ENCODE assay signal across 14 cellular contexts in genomic region chr19:3099347-3100145, GRCh38. TPM values are rescaled to one million over a fixed set of nuclear protein-coding genes. Genes with fewer than 3 reads are reported as not detected.
DNase-seq lines count a peak whose midpoint lies in the region; ATAC-seq, FAIRE-seq and TF ChIP-seq lines count a peak whose summit lies in the region.
"Had no signal": no experiment of that assay in that cellular context is flagged by ENCODE, and none has a peak within 500 bp of the region (broad histone marks: within the 10 kb centered on the region; RNA-seq: fewer than 3 reads in every experiment).

No MANE protein-coding gene starts in this region.

- DNase-seq in 8988T (peak; percentile 13), H1 (ENCODE audit: low read depth in 1 of 2, low spot score in 2 of 2) (peak in 1 of 2 experiments; percentile 43), pancreas (peak in 1 of 6 donors; percentile 53), AG08395 (ENCODE audit: low spot score) (no peak), Calu3 (no peak)
- DNase-seq: brain microvascular endothelial cell; natural killer cell; NCI-H748 treated with DMSO at 0.1 percent for 48 hours; stimulated activated CD4-positive, alpha-beta T cell treated with anti-CD3 and anti-CD28 coated beads, Interleukin-4, amount 100 ng/mL, for 1 hour had no signal

- no TSS peak for BruUV-seq in Calu3 (replicated peaks; lab: Mats Ljungman, UMichigan)

- peaks cover 11 to 22% (median 22%) of the 10 kb centered on the region in 3 donors for H3K4me1 Mint-ChIP-seq in IgD-negative memory B cell
- no peaks in the 10 kb centered on the region for H3K4me1 Mint-ChIP-seq in Calu3 (ENCODE audit: low read depth, unreplicated experiment)

- H2BK15ac ChIP-seq in H1 (ENCODE audit: low read length) = no peak overlapping the region

- FAIRE-seq in H1 (lab: Jason Lieb, UNC) (no peak), pancreas (lab: Jason Lieb, UNC) (no peak)
- FAIRE-seq: GM12892 had no signal

- peaks cover 13% of the 10 kb centered on the region; the same call in 1 of the 2 replicates for H3K23me2 ChIP-seq in H1 (ENCODE audit: low read depth, low read length)

- H4K8ac ChIP-seq in H1 (ENCODE audit: extremely low read depth, insufficient read depth, low read length) = peak overlapping the region; percentile 51; the same call in 1 of the 2 replicates

- WGBS in H1 (ENCODE audit: extremely low coverage in 1 of 2, insufficient coverage in 1 of 2, insufficient read length in 1 of 2, insufficient replicate concordance in 2 of 2, low coverage in 1 of 2, low lambda C conversion rate in 2 of 2, missing lambda C conversion rate in 1 of 2), 2 experiments = 91% methylated on average over 28 of the region's 29 CpGs; no CpG with 5 or more reads in 1 of the 2 experiments
- WGBS in pancreas, 2 donors = 83 to 86% methylated on average over 29 of the region's 29 CpGs

- peaks cover 16 to 48% of the 10 kb centered on the region in 2 experiments for H4K20me1 ChIP-seq in H1 (replicated peaks in 1 of 2; ENCODE audit: control insufficient read depth in 1 of 2, insufficient read depth in 2 of 2, low read length in 2 of 2)

- H3K36me3 ChIP-seq in H1 (ENCODE audit: control insufficient read depth in 2 of 4, insufficient read depth in 4 of 4, low read length in 3 of 4) = no peaks in the 10 kb centered on the region
- H3K36me3 ChIP-seq in pancreas = no peaks in the 10 kb centered on the region
- H3K36me3 ChIP-seq: brain microvascular endothelial cell had no signal

- TF ChIP-seq CTCF in H1 (IDR thresholded peaks at IDR 0.05; ENCODE audit: control extremely low read depth in 1 of 3, insufficient read depth in 1 of 3, low read depth in 1 of 3, low read length in 3 of 3) (no peak), pancreas (IDR thresholded peaks at IDR 0.05) (no peak), Calu3 (IDR thresholded peaks at IDR 0.05; ENCODE audit: unreplicated experiment) (no peak)

- H2BK5ac ChIP-seq in H1 (ENCODE audit: low read depth, low read length) = no peak overlapping the region

- H3K27ac ChIP-seq in H1 (ENCODE audit: low read depth, low read length) (no peak overlapping the region), pancreas (peak overlapping the region in 3 of 4 donors; percentile 35 to 78 (median 62))
- H3K27ac ChIP-seq: KMS-11 had no signal

- H3K14ac ChIP-seq in H1 (ENCODE audit: insufficient read length) = no peak overlapping the region

- peak overlapping the region in 3 of 4 donors; percentile 49 to 84 (median 56) for H3K4me3 Mint-ChIP-seq in IgD-negative memory B cell
- H3K4me3 Mint-ChIP-seq in Calu3 (ENCODE audit: low read depth, unreplicated experiment) = no peak overlapping the region
- H3K4me3 Mint-ChIP-seq: natural killer cell had no signal

- peaks cover 3 to 18% (median 15%) of the 10 kb centered on the region in 4 experiments; a peak in 6 of 7 replicates for H3K4me1 ChIP-seq in H1 (replicated peaks in 1 of 4; ENCODE audit: control insufficient read depth in 3 of 4, insufficient read depth in 4 of 4, low read length in 3 of 4)
- H3K4me1 ChIP-seq in pancreas = peaks cover 28 to 45% (median 35%) of the 10 kb centered on the region in 3 donors

- no peak overlapping the region for H4K5ac ChIP-seq in H1 (ENCODE audit: insufficient read length, low read depth, low read length)

- H2AFZ ChIP-seq in H1 (ENCODE audit: low read length) = no peak overlapping the region

- no peak overlapping the region for H3K23ac ChIP-seq in H1 (ENCODE audit: insufficient read length)

- POLR2A ChIA-PET in H1 (lab: Charles Lee; ENCODE audit: partially characterized antibody) = interaction anchor here (1.8 kb wide), 1 partner anchor 7 kb away, joined by 3 read pairs; no protein-coding TSS in a partner anchor

- H2AK5ac ChIP-seq in H1 (ENCODE audit: low read depth, low read length) = no peak overlapping the region

- H2BK120ac ChIP-seq in H1 (replicated peaks; ENCODE audit: low read depth, low read length) = no peak overlapping the region

- H3K56ac ChIP-seq in H1 (replicated peaks; ENCODE audit: insufficient read length, low read depth, low read length) = no peak overlapping the region

- H3K79me2 ChIP-seq in H1 (ENCODE audit: control insufficient read depth in 1 of 2, insufficient read depth in 2 of 2, low read length in 2 of 2) = peaks cover 2 to 78% of the 10 kb centered on the region in 2 experiments; a peak in 3 of 4 replicates

- H3K4ac ChIP-seq in H1 (replicated peaks; ENCODE audit: insufficient read length, low read depth, low read length) = no peak overlapping the region

- H3K27me3 ChIP-seq in H1 (replicated peaks in 1 of 4; ENCODE audit: control insufficient read depth in 3 of 4, extremely low read depth in 1 of 4, insufficient read depth in 3 of 4, low read length in 3 of 4) (no peaks in the 10 kb centered on the region), pancreas (no peaks in the 10 kb centered on the region)
- H3K27me3 ChIP-seq: brain microvascular endothelial cell had no signal

- no peak overlapping the region for H3K18ac ChIP-seq in H1 (ENCODE audit: extremely low read depth, low read length)

- H3K36me3 Mint-ChIP-seq in IgD-negative memory B cell = no peaks in the 10 kb centered on the region
- H3K36me3 Mint-ChIP-seq in Calu3 (ENCODE audit: insufficient read depth, unreplicated experiment) = peaks cover 18% of the 10 kb centered on the region
- H3K36me3 Mint-ChIP-seq: natural killer cell had no signal

- no peak overlapping the region for H2BK20ac ChIP-seq in H1 (ENCODE audit: low read length)

- peaks cover 8% of the 10 kb centered on the region for H3K79me1 ChIP-seq in H1 (ENCODE audit: low read depth, low read length)

- no peak overlapping the region for H3K4me2 ChIP-seq in H1 (ENCODE audit: insufficient read depth in 1 of 2, low read depth in 2 of 2, low read length in 2 of 2)
- H3K4me2 ChIP-seq: KMS-11 had no signal

- no peak overlapping the region for H3K9ac ChIP-seq in H1 (replicated peaks in 1 of 4; ENCODE audit: extremely low read depth in 1 of 4, low read depth in 3 of 4, low read length in 3 of 4)
- H3K9ac ChIP-seq: KMS-11 had no signal

- intact Hi-C loops in pancreas (cut with DNase I) = loop anchor here in 1 of 3 donors (10.0 kb wide), 1 partner anchor 135 kb away; no protein-coding TSS in a partner anchor
- intact Hi-C loops in Calu3 (cut with micrococcal nuclease; ENCODE audit: unreplicated experiment) = no loop called here

- ATAC-seq in pancreas (no peak), GM19467 (IDR thresholded peaks at IDR 0.05; ENCODE audit: unreplicated experiment) (no peak), HG02870 (IDR thresholded peaks at IDR 0.05; ENCODE audit: unreplicated experiment) (no peak)

- H3K4me3 ChIP-seq in H1 (ENCODE audit: extremely low read depth in 1 of 4, insufficient read depth in 2 of 4, low read depth in 3 of 4, low read length in 4 of 4) (no peak overlapping the region), pancreas (peak overlapping the region in 1 of 4 donors; percentile 94)

- H4K91ac ChIP-seq in H1 (replicated peaks; ENCODE audit: insufficient read length, low read length) = no peak overlapping the region

- no peak for TF ChIP-seq EP300 in H1 (IDR thresholded peaks at IDR 0.05; ENCODE audit: borderline replicate concordance in 1 of 2, low read depth in 2 of 2, low read length in 2 of 2)

- TF ChIP-seq POLR2A in H1 (IDR thresholded peaks at IDR 0.05; ENCODE audit: control extremely low read depth in 1 of 2, low read depth in 2 of 2, low read length in 2 of 2) = no peak

- peak overlapping the region; percentile 6 to 71 (median 39) for H3K27ac Mint-ChIP-seq in IgD-negative memory B cell
- H3K27ac Mint-ChIP-seq in Calu3 (ENCODE audit: unreplicated experiment) = no peak overlapping the region
- H3K27ac Mint-ChIP-seq: natural killer cell had no signal

- H3K9me3 Mint-ChIP-seq in IgD-negative memory B cell (no peaks in the 10 kb centered on the region), Calu3 (ENCODE audit: low read depth, unreplicated experiment) (no peaks in the 10 kb centered on the region)
- H3K9me3 Mint-ChIP-seq: natural killer cell had no signal

- CTCF ChIA-PET in H1 (lab: Charles Lee; ENCODE audit: partially characterized antibody) = interaction anchor here (0.8 to 20.0 kb wide), 7 partner anchors 8 to 139 kb away, joined by 3 to 339 read pairs (median 4); no protein-coding TSS in a partner anchor
- CTCF ChIA-PET in Calu3 (lab: Charles Lee) = no interaction called here

- H2BK12ac ChIP-seq in H1 (ENCODE audit: low read depth, low read length) = no peak overlapping the region

- H3K27me3 Mint-ChIP-seq in IgD-negative memory B cell (peaks cover 18% of the 10 kb centered on the region), Calu3 (ENCODE audit: unreplicated experiment) (no peaks in the 10 kb centered on the region)

- no peak for TF ChIP-seq RAD21 in H1 (IDR thresholded peaks at IDR 0.05 in 1 of 2, conservative IDR thresholded peaks at IDR 0.05 in 1 of 2; ENCODE audit: low read depth in 2 of 2, low read length in 2 of 2)

- H3K9me3 ChIP-seq in H1 (ENCODE audit: insufficient read depth in 2 of 2, low read depth in 1 of 2, low read length in 1 of 2) = no peaks in the 10 kb centered on the region
- no peaks in the 10 kb centered on the region for H3K9me3 ChIP-seq in pancreas

RNA-seq across cellular contexts. Expression of gene GNA11, which starts 5.4 kb away (rescaled TPM):
- polyA plus RNA-seq in IgD-negative memory B cell (0.30 TPM), H1 (2011; rRNA removed) (6.2 and 13.6 TPM in 2 replicates), pancreas (10 to 100 TPM; 25.6 to 28.4 TPM)
- total RNA-seq in H1 (2021; fragmentation: NEBNext Ultra II Directional; extraction: Animal tissue kit (Norgen Biotek cat#: 25700)) = 19.9 and 21.1 TPM in 2 replicates
- polyA plus RNA-seq in H1 (2011; cell fraction: cytosol; rRNA removed) = 10.8 TPM
- polyA plus RNA-seq in H1 (2011; cell fraction: nucleus; rRNA removed) = 19.0 TPM
- polyA plus RNA-seq in H1 (2012, experiment 1 of 2) = 13.5 to 20.6 TPM (median 17.0 TPM) in 4 replicates
- 13.5 TPM for polyA plus RNA-seq in H1 (2012, experiment 2 of 2)
- polyA plus RNA-seq in H1 (2013, experiment 1 of 2) = 18.3 TPM
- polyA plus RNA-seq in H1 (2013, experiment 2 of 2) = 17.5 TPM
- polyA minus RNA-seq in H1 (2011; rRNA and poly(A)+ RNA removed) = 4.9 and 7.8 TPM in 2 replicates
- 10.4 TPM for polyA minus RNA-seq in H1 (2011; cell fraction: cytosol; rRNA and poly(A)+ RNA removed)
- polyA minus RNA-seq in H1 (2011; cell fraction: nucleus; rRNA and poly(A)+ RNA removed) = 6.6 TPM
- total RNA-seq in pancreas (10 to 100 TPM; 17.4 to 28.0 (median 23.6) TPM), Calu3 (2022) (37.7 and 41.4 TPM in 2 replicates)

RNA-seq across cellular contexts. Expression of gene GNA15, which starts 36.3 kb away (rescaled TPM):
- not detected for polyA plus RNA-seq in IgD-negative memory B cell
- 0.25 and 0.26 TPM in 2 replicates for total RNA-seq in H1 (2021; fragmentation: NEBNext Ultra II Directional; extraction: Animal tissue kit (Norgen Biotek cat#: 25700))
- 0.36 and 0.45 TPM in 2 replicates for polyA plus RNA-seq in H1 (2011; rRNA removed)
- polyA plus RNA-seq in H1 (2011; cell fraction: cytosol; rRNA removed) = 0.61 TPM
- 0.16 TPM for polyA plus RNA-seq in H1 (2011; cell fraction: nucleus; rRNA removed)
- polyA plus RNA-seq in H1 (2012, experiment 1 of 2) = 0.13 to 0.46 TPM (median 0.29 TPM) in 3 of 4 replicates, not detected in the other
- polyA plus RNA-seq in H1 (2012, experiment 2 of 2) = 0.14 TPM
- 0.36 TPM for polyA plus RNA-seq in H1 (2013, experiment 1 of 2)
- 0.40 TPM for polyA plus RNA-seq in H1 (2013, experiment 2 of 2)
- polyA minus RNA-seq in H1 (2011; rRNA and poly(A)+ RNA removed) = 0.07 and 0.13 TPM in 2 replicates
- not detected for polyA minus RNA-seq in H1 (2011; cell fraction: cytosol; rRNA and poly(A)+ RNA removed)
- polyA minus RNA-seq in H1 (2011; cell fraction: nucleus; rRNA and poly(A)+ RNA removed) = not detected
- total RNA-seq in pancreas = 1 to 10 TPM in 3 of 6 donors, under 1 TPM in 3; 0.19 to 3.0 (median 0.83) TPM
- 1 to 10 TPM; 1.3 to 2.4 TPM for polyA plus RNA-seq in pancreas
- total RNA-seq in Calu3 (2022) = 5.9 and 6.5 TPM in 2 replicates

RNA-seq across cellular contexts. Expression of gene TLE5, which starts 37.3 kb away (rescaled TPM):
- polyA plus RNA-seq in IgD-negative memory B cell = 443 TPM
- total RNA-seq in H1 (2021; fragmentation: NEBNext Ultra II Directional; extraction: Animal tissue kit (Norgen Biotek cat#: 25700)) = 187 and 197 TPM in 2 replicates
- 285 and 392 TPM in 2 replicates for polyA plus RNA-seq in H1 (2011; rRNA removed)
- polyA plus RNA-seq in H1 (2011; cell fraction: cytosol; rRNA removed) = 228 TPM
- polyA plus RNA-seq in H1 (2011; cell fraction: nucleus; rRNA removed) = 492 TPM
- 186 to 340 TPM (median 248 TPM) in 4 replicates for polyA plus RNA-seq in H1 (2012, experiment 1 of 2)
- 326 TPM for polyA plus RNA-seq in H1 (2012, experiment 2 of 2)
- polyA plus RNA-seq in H1 (2013, experiment 1 of 2) = 164 TPM
- 162 TPM for polyA plus RNA-seq in H1 (2013, experiment 2 of 2)
- 155 and 179 TPM in 2 replicates for polyA minus RNA-seq in H1 (2011; rRNA and poly(A)+ RNA removed)
- 203 TPM for polyA minus RNA-seq in H1 (2011; cell fraction: cytosol; rRNA and poly(A)+ RNA removed)
- 91.6 TPM for polyA minus RNA-seq in H1 (2011; cell fraction: nucleus; rRNA and poly(A)+ RNA removed)
- 100 to 1,000 TPM; 165 to 250 (median 204) TPM for total RNA-seq in pancreas
- polyA plus RNA-seq in pancreas = 100 to 1,000 TPM; 539 to 573 TPM
- total RNA-seq in Calu3 (2022) = 170 and 179 TPM in 2 replicates
